ENCODE assay signal across 26 cellular contexts in the genomic region with DNA sequence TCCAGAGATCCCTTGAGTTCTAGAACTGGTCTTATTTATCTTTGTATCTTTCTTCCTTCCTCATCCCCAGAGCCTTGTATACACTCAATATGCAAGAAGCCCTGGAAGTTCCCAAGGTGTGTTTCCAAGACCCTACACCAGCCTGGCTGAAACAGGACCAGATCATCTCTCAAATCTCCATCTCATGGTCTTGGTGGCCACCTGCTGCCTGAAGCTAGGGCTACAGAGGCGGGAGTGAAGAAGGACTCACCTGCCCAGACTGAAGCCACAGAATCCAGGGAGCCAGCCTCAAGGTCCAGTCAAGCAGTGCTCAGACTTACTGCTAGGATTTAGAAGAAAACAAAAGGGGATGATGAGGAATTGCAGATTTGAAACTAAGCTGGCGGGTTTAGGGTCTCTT. TPM values are rescaled to one million over a fixed set of nuclear protein-coding genes. Genes with fewer than 3 reads are reported as not detected.
A peak's percentile ranks its signal among the peaks of the same experiment; 100 is the strongest.
DNase-seq lines count a peak whose midpoint lies in the region; ATAC-seq and TF ChIP-seq lines count a peak whose summit lies in the region.
"Had no signal": no experiment of that assay in that cellular context is flagged by ENCODE, and none has a peak within 500 bp of the region (broad histone marks: within the 10 kb centered on the region; RNA-seq: fewer than 3 reads in every experiment).

No MANE protein-coding gene starts in this region.

- ATAC-seq in memory B cell (ENCODE audit: low read depth) (peak; percentile 41), GM18505 (IDR thresholded peaks at IDR 0.05; ENCODE audit: unreplicated experiment) (no peak)
- ATAC-seq: activated CD4-positive, CD25-positive, alpha-beta regulatory T cell treated with anti-CD3 and anti-CD28 coated beads, Interleukin-2, amount 50 U/mL, for 24 hours; gastrocnemius medialis; lower lobe of right lung; natural killer cell had no signal

- H3K9me2 ChIP-seq in Karpas-422 (replicated peaks; ENCODE audit: insufficient read depth, low read length), result no peaks in the 10 kb centered on the region

- H3K36me3 Mint-ChIP-seq in memory B cell, result no peaks in the 10 kb centered on the region
- H3K36me3 Mint-ChIP-seq: natural killer cell had no signal

- H3K9ac ChIP-seq in Karpas-422 (ENCODE audit: low read length), result no peak overlapping the region

- H3K27me3 ChIP-seq in Karpas-422 (ENCODE audit: low read length), result no peaks in the 10 kb centered on the region
- no peaks in the 10 kb centered on the region for H3K27me3 ChIP-seq in brain microvascular endothelial cell (replicated peaks)
- H3K27me3 ChIP-seq: gastrocnemius medialis, SJCRH30, spleen, testis had no signal

- no peak overlapping the region for H3K27ac ChIP-seq in Karpas-422 (ENCODE audit: low read length)
- no peak overlapping the region for H3K27ac ChIP-seq in brain microvascular endothelial cell
- H3K27ac ChIP-seq: coronary artery, gastrocnemius medialis, lower lobe of right lung, SJCRH30, spleen, testis had no signal

- no peaks in the 10 kb centered on the region for H3K9me3 Mint-ChIP-seq in memory B cell
- H3K9me3 Mint-ChIP-seq: natural killer cell; T-helper 2 cell treated with Interferon-gamma antibody and Interleukin-4, amounts not matched to agents 5 μg/mL and 100 μg/mL, for 36 hours had no signal

- no peaks in the 10 kb centered on the region for H3K79me2 ChIP-seq in Karpas-422 (ENCODE audit: low read length)

- no peaks in the 10 kb centered on the region for H3K9me3 ChIP-seq in Karpas-422 (ENCODE audit: low read length)
- H3K9me3 ChIP-seq: gastrocnemius medialis, lower lobe of right lung, SJCRH30, spleen, testis had no signal

- no peaks in the 10 kb centered on the region for H3K36me3 ChIP-seq in Karpas-422 (ENCODE audit: insufficient read depth, low read length)
- H3K36me3 ChIP-seq in brain microvascular endothelial cell (replicated peaks), result no peaks in the 10 kb centered on the region
- H3K36me3 ChIP-seq: gastrocnemius medialis, lower lobe of right lung, SJCRH30, spleen had no signal

- H4K20me1 ChIP-seq in Karpas-422 (ENCODE audit: insufficient read depth, low read depth, low read length), result no peaks in the 10 kb centered on the region

- TF ChIP-seq CTCF in GM12864 (IDR thresholded peaks at IDR 0.05; ENCODE audit: low read depth, low read length, missing control alignments) (peak; percentile 30), brain microvascular endothelial cell (IDR thresholded peaks at IDR 0.05; ENCODE audit: low read depth, low read length, missing control alignments) (peak; percentile 28)

- H2AFZ ChIP-seq in Karpas-422 (ENCODE audit: low read length), result no peak overlapping the region; the same call in 1 of the 2 replicates

- H3K27ac Mint-ChIP-seq in memory B cell, result no peak overlapping the region
- H3K27ac Mint-ChIP-seq: natural killer cell; T-helper 2 cell treated with Interferon-gamma antibody and Interleukin-4, amounts not matched to agents 5 μg/mL and 100 μg/mL, for 36 hours had no signal

- H3K4me2 ChIP-seq in Karpas-422 (ENCODE audit: low read depth, low read length, poor library complexity, severe bottlenecking), result no peak overlapping the region

- DNase-seq in GM12864 (ENCODE audit: low read depth) (no peak), Karpas-422 (peak; percentile 68), brain microvascular endothelial cell (no peak), memory B cell (ENCODE audit: low spot score in 2 of 2) (no peak), hippocampal formation (lab: John Stamatoyannopoulos, UW) (no peak), HuH-7.5 (ENCODE audit: low spot score) (no peak)
- no peak for DNase-seq in NK-92 treated with Interleukin-12 subunit alpha and Interleukin-12 subunit beta, amount 100 ng/mL, for 24 hours (lab: John Stamatoyannopoulos, UW)
- DNase-seq: activated gamma-delta T cell, aorta, COR-L47, gastrocnemius medialis, lower lobe of right lung, natural killer cell, NCI-H1694 treated with DMSO at 0.1 percent for 48 hours, NCI-H446, posterior cingulate gyrus, spleen, testis had no signal

- no peak for TF ChIP-seq POLR2A in GM18505 (IDR thresholded peaks at IDR 0.05; ENCODE audit: borderline replicate concordance, extremely low read depth, insufficient read depth, insufficient read length)

- H3K4me1 ChIP-seq in Karpas-422 (ENCODE audit: low read length), result no peaks in the 10 kb centered on the region
- H3K4me1 ChIP-seq: gastrocnemius medialis, lower lobe of right lung, SJCRH30, testis had no signal

- H3K4me1 Mint-ChIP-seq in memory B cell, result no peaks in the 10 kb centered on the region

- in situ Hi-C loops in brain microvascular endothelial cell (cut with HindIII; ENCODE audit: low pct_ligation_motif_present, low sequenced_read_pairs), result no loop called here

- H3K4me3 ChIP-seq in GM12864 (ENCODE audit: low read depth, low read length) (no peak overlapping the region), Karpas-422 (ENCODE audit: low read length) (no peak overlapping the region), brain microvascular endothelial cell (ENCODE audit: low read depth, low read length) (no peak overlapping the region)
- H3K4me3 ChIP-seq: coronary artery, gastrocnemius medialis, lower lobe of right lung, SJCRH30, spleen, testis had no signal

- H3K27me3 Mint-ChIP-seq in memory B cell, result peaks cover 14% of the 10 kb centered on the region

- H3K4me3 Mint-ChIP-seq in memory B cell, result no peak overlapping the region
- H3K4me3 Mint-ChIP-seq: natural killer cell; T-helper 2 cell treated with Interferon-gamma antibody and Interleukin-4, amounts not matched to agents 5 μg/mL and 100 μg/mL, for 36 hours had no signal

RNA-seq across cellular contexts. Expression of a gene that starts 6.1 kb away (rescaled TPM):
- 0.22 TPM in 1 of 2 replicates, not detected in the other for total RNA-seq in Karpas-422 (2014; rRNA removed; shearing (Covaris generic); ENCODE audit: low replicate concordance)
- total RNA-seq: G401, HT1080, MCF 10A, SJCRH30 had no signal
